Comparison of ENCODE assay signal across 8 cellular contexts in genomic region chr20:38032585-38033329, GRCh38. TPM values are rescaled to one million over a fixed set of nuclear protein-coding genes. Genes with fewer than 3 reads are reported as not detected.
DNase-seq lines count a peak whose midpoint lies in the region; ATAC-seq, FAIRE-seq and TF ChIP-seq lines count a peak whose summit lies in the region.

No MANE protein-coding gene starts in this region.

- intact Hi-C loops in kidney (cut with DNase I): no loop called here

- peak overlapping the region; percentile 28; the same call in 1 of the 2 replicates for H2AFZ ChIP-seq in GM23338
- H2AFZ ChIP-seq in astrocyte (ENCODE audit: low read depth, low read length): peak overlapping the region; percentile 87

- H3K4me1 ChIP-seq in GM23338 (ENCODE audit: insufficient read depth) (peaks cover 32% of the 10 kb centered on the region), astrocyte (ENCODE audit: insufficient read depth, low read length) (peaks cover 17% of the 10 kb centered on the region), kidney (ENCODE audit: control insufficient read depth in 1 of 2, insufficient read depth in 1 of 2, low read depth in 1 of 2, low read length in 2 of 2) (peaks cover 15 to 25% of the 10 kb centered on the region in 2 donors)

- H3K9ac ChIP-seq in astrocyte (ENCODE audit: low read length) (peak overlapping the region; percentile 95), kidney (ENCODE audit: low read length in 2 of 2) (peak overlapping the region; percentile 8 to 94)

- peak overlapping the region; percentile 99 for H3K27ac Mint-ChIP-seq in GM23338
- peak overlapping the region; percentile 97 for H3K27ac Mint-ChIP-seq in astrocyte (ENCODE audit: unreplicated experiment)

- H3K4me2 ChIP-seq in GM23338 (peak overlapping the region; percentile 98), astrocyte (ENCODE audit: low read length) (peak overlapping the region; percentile 99)

- ATAC-seq in GM23338: peak; percentile 11

- H3K27ac ChIP-seq in GM23338 (ENCODE audit: low read depth) (peak overlapping the region; percentile 68), astrocyte (ENCODE audit: low read depth, low read length) (peak overlapping the region; percentile 92), kidney (ENCODE audit: low read depth in 2 of 2, low read length in 2 of 2) (peak overlapping the region; percentile 95)

- H3K9me2 ChIP-seq in GM23338 (ENCODE audit: insufficient read depth): no peaks in the 10 kb centered on the region

- peaks cover 32% of the 10 kb centered on the region for H4K20me1 ChIP-seq in GM23338 (replicated peaks; ENCODE audit: insufficient read depth)
- H4K20me1 ChIP-seq in astrocyte (ENCODE audit: insufficient read depth, low read length): peaks cover 13% of the 10 kb centered on the region

- no peak for FAIRE-seq in astrocyte (lab: Jason Lieb, UNC)
- no peak for FAIRE-seq in kidney (lab: Jason Lieb, UNC)

- no peak for TF ChIP-seq CTCF in GM23338 (conservative IDR thresholded peaks at IDR 0.05; ENCODE audit: low read depth in 2 of 2)
- TF ChIP-seq CTCF in astrocyte (IDR thresholded peaks at IDR 0.05; ENCODE audit: insufficient read depth, low read depth, low read length): no peak
- no peak for TF ChIP-seq CTCF in kidney (IDR thresholded peaks at IDR 0.05; ENCODE audit: borderline replicate concordance, extremely low read depth, insufficient read depth)

- H3K4me3 ChIP-seq in GM23338 (peak overlapping the region; percentile 99), MG63 (peak overlapping the region; percentile 98), astrocyte (ENCODE audit: insufficient read depth, low read depth, low read length) (peak overlapping the region; percentile 88), kidney (ENCODE audit: low read length in 2 of 2) (peak overlapping the region; percentile 84 to 96)

- H3K79me2 ChIP-seq in GM23338 (replicated peaks; ENCODE audit: insufficient read depth): peaks cover 94% of the 10 kb centered on the region
- peaks cover 95% of the 10 kb centered on the region for H3K79me2 ChIP-seq in astrocyte (ENCODE audit: insufficient read depth, low read length)

- H3K36me3 Mint-ChIP-seq in GM23338 (ENCODE audit: low read depth) (peaks cover 24% of the 10 kb centered on the region), astrocyte (ENCODE audit: low read depth, unreplicated experiment) (peaks cover 13% of the 10 kb centered on the region)

- H3K36me3 ChIP-seq in GM23338 (ENCODE audit: insufficient read depth) (no peaks in the 10 kb centered on the region), MG63 (peaks cover 61% of the 10 kb centered on the region), astrocyte (ENCODE audit: insufficient read depth, low read length) (peaks cover 3% of the 10 kb centered on the region), kidney (ENCODE audit: control insufficient read depth in 1 of 2, insufficient read depth in 2 of 2, low read length in 2 of 2) (peaks cover 0 to 4% of the 10 kb centered on the region in 2 donors)

- peaks cover 35% of the 10 kb centered on the region for H3K4me1 Mint-ChIP-seq in GM23338
- peaks cover 19% of the 10 kb centered on the region for H3K4me1 Mint-ChIP-seq in astrocyte (ENCODE audit: low read depth, unreplicated experiment)

- H3K9me3 Mint-ChIP-seq in GM23338 (no peaks in the 10 kb centered on the region; the same call in 2 of the 3 replicates), astrocyte (ENCODE audit: unreplicated experiment) (no peaks in the 10 kb centered on the region)

- peak; percentile 53 for DNase-seq in NK-92 treated with Interleukin-12 subunit alpha and Interleukin-12 subunit beta, amount 100 ng/mL, for 24 hours (lab: John Stamatoyannopoulos, UW)
- DNase-seq in NK-92 (lab: John Stamatoyannopoulos, UW; ENCODE audit: unreplicated experiment) (no peak), GM23338 (ENCODE audit: low spot score) (peak; percentile 56), MG63 (no peak), astrocyte (ENCODE audit: low read depth) (peak; percentile 6), kidney (no peak), amniotic stem cell (lab: John Stamatoyannopoulos, UW) (no peak)
- DNase-seq in stimulated activated CD8-positive, alpha-beta memory T cell treated with anti-CD3 and anti-CD28 coated beads, Interleukin-15, amount 100 ng/mL, for 48 hours (ENCODE audit: low read depth in 2 of 2): peak; percentile 42 to 59

- H3K4me3 Mint-ChIP-seq in GM23338: peak overlapping the region; percentile 95
- peak overlapping the region; percentile 98 for H3K4me3 Mint-ChIP-seq in astrocyte (ENCODE audit: unreplicated experiment)

- H3K27me3 Mint-ChIP-seq in GM23338 (ENCODE audit: insufficient read depth, low read depth, poor library complexity) (peaks cover 11% of the 10 kb centered on the region), astrocyte (ENCODE audit: low read depth, unreplicated experiment) (no peaks in the 10 kb centered on the region)

- H3F3A ChIP-seq in GM23338 (replicated peaks; ENCODE audit: low read depth): no peaks in the 10 kb centered on the region

- H3K9me3 ChIP-seq in MG63: peaks cover 8% of the 10 kb centered on the region
- no peaks in the 10 kb centered on the region for H3K9me3 ChIP-seq in astrocyte (ENCODE audit: insufficient read depth, low read depth, low read length)
- no peaks in the 10 kb centered on the region for H3K9me3 ChIP-seq in kidney (ENCODE audit: control insufficient read depth in 1 of 2, low read length in 2 of 2)

- H3K27me3 ChIP-seq in GM23338 (ENCODE audit: insufficient read depth): no peaks in the 10 kb centered on the region
- H3K27me3 ChIP-seq in MG63: no peaks in the 10 kb centered on the region
- H3K27me3 ChIP-seq in astrocyte (ENCODE audit: insufficient read depth, low read length): no peaks in the 10 kb centered on the region

RNA-seq across cellular contexts. Expression of gene TTI1, which starts 0.5 kb away (rescaled TPM):
- total RNA-seq in GM23338 (2014; rRNA removed; shearing (Covaris generic)): 48.7 and 56.4 TPM in 2 replicates
- polyA plus RNA-seq in GM23338 (2016; fragmentation: Nextera tagmentation; extraction: Ambion mirVana) (17.3 and 17.8 TPM in 2 replicates), kidney (ENCODE audit: insufficient read depth, low read depth, low replicate concordance) (8.6 TPM)
- 25.0 and 27.0 TPM in 2 replicates for total RNA-seq in MG63 (2014; rRNA removed; shearing (Covaris generic); ENCODE audit: low replicate concordance)
- total RNA-seq in astrocyte (13.4 and 16.9 TPM in 2 replicates), kidney (19.5 TPM)

RNA-seq across cellular contexts. Expression of gene RPRD1B, which starts 0.8 kb away (rescaled TPM):
- total RNA-seq in GM23338 (2014; rRNA removed; shearing (Covaris generic)): 14.8 and 24.3 TPM in 2 replicates
- 6.3 and 7.3 TPM in 2 replicates for polyA plus RNA-seq in GM23338 (2016; fragmentation: Nextera tagmentation; extraction: Ambion mirVana)
- total RNA-seq in MG63 (2014; rRNA removed; shearing (Covaris generic); ENCODE audit: low replicate concordance): 4.3 and 9.3 TPM in 2 replicates
- 20.7 and 21.6 TPM in 2 replicates for total RNA-seq in astrocyte
- total RNA-seq in kidney: 34.4 TPM
- polyA plus RNA-seq in kidney (ENCODE audit: insufficient read depth, low read depth, low replicate concordance): 13.4 TPM

Comparison
In these comparisons a context has a peak if more than half of its experiments do, and no peak if none do; other contexts are left out.
1. DNase-seq: peak in NK-92 treated with Interleukin-12 subunit alpha and Interleukin-12 subunit beta, amount 100 ng/mL, for 24 hours (single experiment), GM23338 (single experiment), astrocyte (single experiment) and stimulated activated CD8-positive, alpha-beta memory T cell treated with anti-CD3 and anti-CD28 coated beads, Interleukin-15, amount 100 ng/mL, for 48 hours (2 of 2); none in NK-92 (single experiment), MG63 (single experiment), kidney (single experiment) and amniotic stem cell (single experiment).
2. Peak in every context shown above with its lines, with median percentiles within 50 percentile points of each other: H3K27ac ChIP-seq and H3K4me3 ChIP-seq.